In the genomic region with DNA sequence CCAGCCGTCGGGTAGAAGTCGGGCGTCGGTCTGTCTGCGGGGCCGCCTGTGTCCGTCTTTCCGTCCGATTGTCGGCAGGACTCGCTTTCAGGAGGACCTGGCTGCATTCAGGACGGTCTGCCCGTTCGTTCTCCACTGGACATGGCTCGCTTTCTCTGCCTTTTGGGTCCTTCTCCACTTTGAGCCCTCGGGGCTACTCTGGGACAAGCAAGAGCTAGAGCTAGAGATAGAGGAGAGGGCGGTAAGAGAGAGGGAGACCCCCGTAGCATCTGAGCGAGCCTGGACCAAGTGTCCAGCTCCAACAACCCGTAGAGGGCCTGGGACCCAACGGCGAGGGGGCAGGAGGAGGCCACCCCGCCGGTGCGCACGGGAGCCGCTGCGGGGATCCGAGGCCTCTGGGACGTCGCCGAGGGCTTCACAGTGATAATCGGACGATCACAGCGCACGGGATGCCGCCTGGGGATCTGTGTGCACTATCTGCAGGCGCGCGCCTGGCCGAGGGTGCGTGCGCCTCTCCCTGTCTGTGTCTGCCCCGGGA, we compare ENCODE assay signal across 13 cellular contexts. TPM values are rescaled to one million over a fixed set of nuclear protein-coding genes. Genes with fewer than 3 reads are reported as not detected.
DNase-seq lines count a peak whose midpoint lies in the region; ATAC-seq lines count a peak whose summit lies in the region.
"Had no signal": no experiment of that assay in that cellular context is flagged by ENCODE, and none has a peak within 500 bp of the region (broad histone marks: within the 10 kb centered on the region; RNA-seq: fewer than 3 reads in every experiment).

No MANE protein-coding gene starts in this region.

- H3K27ac Mint-ChIP-seq in activated T-cell treated with anti-CD3 and anti-CD28 coated beads, Interleukin-2, amount 50 U/mL, for 24 hours = no peak overlapping the region
- H3K27ac Mint-ChIP-seq in activated T-cell treated with anti-CD3 and anti-CD28 coated beads, Interleukin-2, amount 50 U/mL, for 72 hours = no peak overlapping the region
- H3K27ac Mint-ChIP-seq in stimulated activated memory B cell treated with anti-CD40 and anti-IgM and Interleukin-4, amounts not matched to agents 10 μg/mL and 1 μg/mL and 100 μg/mL, for 72 hours = no peak overlapping the region

- H3K4me1 Mint-ChIP-seq in activated T-cell treated with anti-CD3 and anti-CD28 coated beads, Interleukin-2, amount 50 U/mL, for 24 hours (ENCODE audit: low read depth) = peaks cover 43% of the 10 kb centered on the region
- H3K4me1 Mint-ChIP-seq in activated T-cell treated with anti-CD3 and anti-CD28 coated beads, Interleukin-2, amount 50 U/mL, for 72 hours (ENCODE audit: low read depth) = peaks cover 43% of the 10 kb centered on the region
- H3K4me1 Mint-ChIP-seq in stimulated activated memory B cell treated with anti-CD40 and anti-IgM and Interleukin-4, amounts not matched to agents 10 μg/mL and 1 μg/mL and 100 μg/mL, for 72 hours = peaks cover 54% of the 10 kb centered on the region

- peak overlapping the region; percentile 53 for H3K4me3 Mint-ChIP-seq in activated T-cell treated with anti-CD3 and anti-CD28 coated beads, Interleukin-2, amount 50 U/mL, for 24 hours
- H3K4me3 Mint-ChIP-seq in activated T-cell treated with anti-CD3 and anti-CD28 coated beads, Interleukin-2, amount 50 U/mL, for 72 hours = peak overlapping the region; percentile 70 to 74
- peak overlapping the region; percentile 36 for H3K4me3 Mint-ChIP-seq in stimulated activated memory B cell treated with anti-CD40 and anti-IgM and Interleukin-4, amounts not matched to agents 10 μg/mL and 1 μg/mL and 100 μg/mL, for 72 hours

- ATAC-seq in activated T-cell treated with anti-CD3 and anti-CD28 coated beads, Interleukin-2, amount 50 U/mL, for 72 hours (replicated peaks in 1 of 2) = peak; percentile 20 to 26
- no peak for ATAC-seq in stimulated activated memory B cell treated with anti-CD40 and anti-IgM and Interleukin-4, amounts not matched to agents 10 μg/mL and 1 μg/mL and 100 μg/mL, for 72 hours
- ATAC-seq in GM18861 (IDR thresholded peaks at IDR 0.05; ENCODE audit: unreplicated experiment) = no peak
- ATAC-seq: SK-N-SH treated with all-trans-retinoic acid at 6 μM for 48 hours had no signal

- H3K36me3 Mint-ChIP-seq in activated T-cell treated with anti-CD3 and anti-CD28 coated beads, Interleukin-2, amount 50 U/mL, for 24 hours (ENCODE audit: low read depth) = no peaks in the 10 kb centered on the region
- H3K36me3 Mint-ChIP-seq in activated T-cell treated with anti-CD3 and anti-CD28 coated beads, Interleukin-2, amount 50 U/mL, for 72 hours (ENCODE audit: insufficient read depth in 2 of 2) = no peaks in the 10 kb centered on the region
- H3K36me3 Mint-ChIP-seq in stimulated activated memory B cell treated with anti-CD40 and anti-IgM and Interleukin-4, amounts not matched to agents 10 μg/mL and 1 μg/mL and 100 μg/mL, for 72 hours = peaks cover 5% of the 10 kb centered on the region

- peaks cover 88% of the 10 kb centered on the region for H3K27me3 Mint-ChIP-seq in activated T-cell treated with anti-CD3 and anti-CD28 coated beads, Interleukin-2, amount 50 U/mL, for 24 hours
- peaks cover 86% of the 10 kb centered on the region for H3K27me3 Mint-ChIP-seq in activated T-cell treated with anti-CD3 and anti-CD28 coated beads, Interleukin-2, amount 50 U/mL, for 72 hours (ENCODE audit: low read depth)
- peaks cover 94% of the 10 kb centered on the region for H3K27me3 Mint-ChIP-seq in stimulated activated memory B cell treated with anti-CD40 and anti-IgM and Interleukin-4, amounts not matched to agents 10 μg/mL and 1 μg/mL and 100 μg/mL, for 72 hours

- no peaks in the 10 kb centered on the region for H3K9me3 Mint-ChIP-seq in activated T-cell treated with anti-CD3 and anti-CD28 coated beads, Interleukin-2, amount 50 U/mL, for 24 hours
- no peaks in the 10 kb centered on the region for H3K9me3 Mint-ChIP-seq in activated T-cell treated with anti-CD3 and anti-CD28 coated beads, Interleukin-2, amount 50 U/mL, for 72 hours
- H3K9me3 Mint-ChIP-seq in stimulated activated memory B cell treated with anti-CD40 and anti-IgM and Interleukin-4, amounts not matched to agents 10 μg/mL and 1 μg/mL and 100 μg/mL, for 72 hours = peaks cover 4% of the 10 kb centered on the region

- DNase-seq in activated T-cell treated with anti-CD3 and anti-CD28 coated beads, Interleukin-2, amount 50 U/mL, for 24 hours = no peak
- no peak for DNase-seq in activated T-cell treated with anti-CD3 and anti-CD28 coated beads, Interleukin-2, amount 50 U/mL, for 1 hour
- DNase-seq in activated T-cell treated with anti-CD3 and anti-CD28 coated beads, Interleukin-2, amount 50 U/mL, for 72 hours = no peak
- DNase-seq in islet precursor cell = peak; percentile 77
- DNase-seq in kidney tubule cell (ENCODE audit: low spot score) = no peak
- no peak for DNase-seq in NCI-H146 (lab: John Stamatoyannopoulos, UW)
- DNase-seq: DND-41, mesendoderm, NCI-H187 treated with DMSO at 0.1 percent for 48 hours, transverse colon had no signal

RNA-seq across cellular contexts. Expression of a gene that starts 4.5 kb away (rescaled TPM):
- not detected for total RNA-seq in activated T-cell treated with anti-CD3 and anti-CD28 coated beads, Interleukin-2, amount 50 U/mL, for 72 hours

RNA-seq across cellular contexts. Expression of a gene that starts 57.1 kb away (rescaled TPM):
- total RNA-seq in activated T-cell treated with anti-CD3 and anti-CD28 coated beads, Interleukin-2, amount 50 U/mL, for 72 hours = under 1 TPM; 0.10 to 0.44 TPM

Comparison
In these comparisons a context has a peak if more than half of its experiments do, and no peak if none do; other contexts are left out.
1. ATAC-seq: peak in activated T-cell treated with anti-CD3 and anti-CD28 coated beads, Interleukin-2, amount 50 U/mL, for 72 hours (2 of 2); none in stimulated activated memory B cell treated with anti-CD40 and anti-IgM and Interleukin-4, amounts not matched to agents 10 μg/mL and 1 μg/mL and 100 μg/mL, for 72 hours (single experiment) and GM18861 (single experiment).
2. Peak in every context shown above with its lines, with median percentiles within 50 percentile points of each other: H3K4me3 Mint-ChIP-seq.